ENCODE assay signal across 11 cellular contexts in the genomic region with DNA sequence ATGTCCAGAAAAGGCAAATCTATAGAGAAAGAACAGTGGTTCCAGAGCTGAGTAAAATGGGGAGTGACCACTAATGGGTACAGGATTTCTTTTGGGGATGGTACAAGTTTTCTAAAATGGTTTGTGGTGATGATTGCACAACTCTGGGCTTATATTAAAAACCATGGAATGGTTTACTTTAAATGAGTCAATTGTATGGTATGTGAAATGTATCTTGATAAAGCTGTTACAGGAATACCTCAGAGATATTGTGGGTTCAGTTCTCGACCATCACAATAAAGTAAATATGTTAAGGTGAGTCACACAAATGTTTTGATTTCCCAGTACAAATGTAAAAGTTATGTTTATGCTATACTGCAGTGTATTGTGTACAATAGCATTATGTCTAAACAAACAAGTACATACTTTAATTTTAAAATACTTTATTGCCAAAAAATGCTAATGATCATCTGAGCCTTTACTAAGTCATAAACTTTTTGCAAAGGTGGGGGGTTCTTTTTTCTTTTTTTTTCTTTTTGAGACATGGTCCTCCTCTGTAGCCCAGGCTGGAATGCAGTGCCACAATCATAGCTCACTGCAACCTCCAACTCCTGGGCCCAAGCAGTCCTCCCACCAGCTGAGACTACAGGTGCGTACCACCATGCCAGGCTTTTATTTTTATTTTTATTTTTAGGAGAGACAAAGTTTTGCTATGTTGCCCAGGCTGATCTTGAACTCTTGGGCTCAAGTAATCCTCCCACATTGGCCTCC.
A peak's percentile ranks its signal among the peaks of the same experiment; 100 is the strongest.
DNase-seq lines count a peak whose midpoint lies in the region; ATAC-seq and TF ChIP-seq lines count a peak whose summit lies in the region.
"Had no signal": no experiment of that assay in that cellular context is flagged by ENCODE, and none has a peak within 500 bp of the region (broad histone marks: within the 10 kb centered on the region; RNA-seq: fewer than 3 reads in every experiment).

No MANE protein-coding gene starts in this region.

- H3K4me2 ChIP-seq in osteoblast (ENCODE audit: insufficient read depth, low read length): peak overlapping the region; percentile 15

- intact Hi-C loops in activated CD4-positive, alpha-beta memory T cell treated with anti-CD3 and anti-CD28 coated beads for 36 hours (cut with micrococcal nuclease): no loop called here

- no peak overlapping the region for H3K27ac Mint-ChIP-seq in activated CD4-positive, alpha-beta memory T cell treated with anti-CD3 and anti-CD28 coated beads for 36 hours

- H3K9me3 Mint-ChIP-seq in activated CD4-positive, alpha-beta memory T cell treated with anti-CD3 and anti-CD28 coated beads for 36 hours: peaks cover 11% of the 10 kb centered on the region

- no peaks in the 10 kb centered on the region for H3K36me3 ChIP-seq in osteoblast (ENCODE audit: insufficient read depth, low read length)
- H3K36me3 ChIP-seq: cardiac muscle cell had no signal

- H3K36me3 Mint-ChIP-seq in activated CD4-positive, alpha-beta memory T cell treated with anti-CD3 and anti-CD28 coated beads for 36 hours: peaks cover 16% of the 10 kb centered on the region

- POLR2A ChIA-PET in activated CD4-positive, alpha-beta memory T cell treated with anti-CD3 and anti-CD28 coated beads for 36 hours (lab: Charles Lee): no interaction called here

- no peak overlapping the region for H3K4me3 Mint-ChIP-seq in activated CD4-positive, alpha-beta memory T cell treated with anti-CD3 and anti-CD28 coated beads for 36 hours

- H4K20me1 ChIP-seq in osteoblast (ENCODE audit: insufficient read depth, low read length): no peaks in the 10 kb centered on the region

- H2AFZ ChIP-seq in osteoblast (ENCODE audit: low read length): no peak overlapping the region

- CTCF ChIA-PET in activated CD4-positive, alpha-beta memory T cell treated with anti-CD3 and anti-CD28 coated beads for 36 hours (lab: Charles Lee): no interaction called here

- no peak for TF ChIP-seq POLR2A in NB4 (IDR thresholded peaks at IDR 0.05; ENCODE audit: extremely low read depth, insufficient read length)

- no peak for ATAC-seq in GM18870 (IDR thresholded peaks at IDR 0.05; ENCODE audit: unreplicated experiment)

- DNase-seq in EL (peak; percentile 94), NB4 (ENCODE audit: low read depth) (peak; percentile 17), choroid plexus epithelial cell (ENCODE audit: low read depth) (peak; percentile 92), osteoblast (ENCODE audit: insufficient read length, low spot score, missing footprints) (no peak), occipital lobe (lab: John Stamatoyannopoulos, UW) (no peak), NCI-H69 (lab: John Stamatoyannopoulos, UW) (no peak)
- no peak for DNase-seq in activated CD4-positive, alpha-beta memory T cell treated with anti-CD3 and anti-CD28 coated beads for 36 hours
- DNase-seq: DND-41, NCI-H2171 had no signal

- H3K4me3 ChIP-seq in NB4 (ENCODE audit: low read depth, low read length) (no peak overlapping the region), choroid plexus epithelial cell (ENCODE audit: low read depth, low read length) (no peak overlapping the region), osteoblast (ENCODE audit: insufficient read depth, low read length) (no peak overlapping the region)
- H3K4me3 ChIP-seq: cardiac muscle cell had no signal

- peaks cover 15% of the 10 kb centered on the region for H3K4me1 ChIP-seq in osteoblast (ENCODE audit: insufficient read depth, low read length)

- H3K4me1 Mint-ChIP-seq in activated CD4-positive, alpha-beta memory T cell treated with anti-CD3 and anti-CD28 coated beads for 36 hours (ENCODE audit: low read depth): peaks cover 7% of the 10 kb centered on the region

- no peaks in the 10 kb centered on the region for H3K27me3 Mint-ChIP-seq in activated CD4-positive, alpha-beta memory T cell treated with anti-CD3 and anti-CD28 coated beads for 36 hours

- no peak for TF ChIP-seq CTCF in NB4 (IDR thresholded peaks at IDR 0.05; ENCODE audit: low read depth, low read length)
- no peak for TF ChIP-seq CTCF in choroid plexus epithelial cell (conservative IDR thresholded peaks at IDR 0.05; ENCODE audit: low read depth, low read length)
- no peak for TF ChIP-seq CTCF in osteoblast (IDR thresholded peaks at IDR 0.05; ENCODE audit: extremely low read depth, low read depth, low read length)

- peaks cover 6% of the 10 kb centered on the region for H3K9me3 ChIP-seq in osteoblast (ENCODE audit: low read depth, low read length)

- H3K79me2 ChIP-seq in osteoblast (ENCODE audit: insufficient read depth, low read length): no peaks in the 10 kb centered on the region

- H3K27me3 ChIP-seq in osteoblast (ENCODE audit: insufficient read depth, low read length): no peaks in the 10 kb centered on the region
- H3K27me3 ChIP-seq: cardiac muscle cell had no signal

- H3K27ac ChIP-seq in osteoblast (ENCODE audit: low read depth, low read length): peak overlapping the region; percentile 7
- H3K27ac ChIP-seq: cardiac muscle cell had no signal

Comparison
In these comparisons a context has a peak if more than half of its experiments do, and no peak if none do; other contexts are left out.
1. DNase-seq: peak in EL (single experiment), NB4 (single experiment) and choroid plexus epithelial cell (single experiment); none in osteoblast (single experiment), occipital lobe (single experiment), activated CD4-positive, alpha-beta memory T cell treated with anti-CD3 and anti-CD28 coated beads for 36 hours (single experiment) and NCI-H69 (single experiment).